ENCODE assay signal across 8 cellular contexts in genomic region chr22:30290318-30290678, GRCh38. TPM values are rescaled to one million over a fixed set of nuclear protein-coding genes. Genes with fewer than 3 reads are reported as not detected.
DNase-seq lines count a peak whose midpoint lies in the region; TF ChIP-seq lines count a peak whose summit lies in the region.

No MANE protein-coding gene starts in this region.

- H3K4me1 ChIP-seq in duodenal mucosa (ENCODE audit: control insufficient read depth in 1 of 2, insufficient read depth in 2 of 2, low read length in 2 of 2): peaks cover 28 to 36% of the 10 kb centered on the region in 2 donors
- peaks cover 27% of the 10 kb centered on the region for H3K4me1 ChIP-seq in osteoblast (ENCODE audit: insufficient read depth, low read length)

- H3K4me2 ChIP-seq in osteoblast (ENCODE audit: insufficient read depth, low read length): peak overlapping the region; percentile 84

- peak; percentile 35 for DNase-seq in ELR (ENCODE audit: low read depth)
- no peak for DNase-seq in LNCaP clone FGC (ENCODE audit: low read depth)
- DNase-seq in osteoblast (ENCODE audit: insufficient read length, low spot score, missing footprints): peak; percentile 87
- DNase-seq in stimulated activated CD4-positive, alpha-beta T cell treated with anti-CD3 and anti-CD28 coated beads, Interleukin-4, amount 100 ng/mL, for 4 hours: no peak
- DNase-seq in NCI-H2107 (lab: John Stamatoyannopoulos, UW): no peak
- no peak for DNase-seq in AG20443 (ENCODE audit: low spot score)
- no peak for DNase-seq in cerebellar nuclear complex (lab: John Stamatoyannopoulos, UW)

- H3K9ac ChIP-seq in duodenal mucosa (ENCODE audit: low read depth in 1 of 2, low read length in 2 of 2): peak overlapping the region; percentile 23 to 43

- TF ChIP-seq CTCF in LNCaP clone FGC (IDR thresholded peaks at IDR 0.05; ENCODE audit: control insufficient read depth, extremely low read depth, insufficient read depth) (no peak), osteoblast (IDR thresholded peaks at IDR 0.05; ENCODE audit: extremely low read depth, low read depth, low read length) (no peak)

- H3K36me3 ChIP-seq in duodenal mucosa (ENCODE audit: control insufficient read depth in 1 of 2, insufficient read depth in 2 of 2, low read length in 2 of 2): peaks cover 15 to 35% of the 10 kb centered on the region in 2 donors
- peaks cover 27% of the 10 kb centered on the region for H3K36me3 ChIP-seq in osteoblast (ENCODE audit: insufficient read depth, low read length)

- H2AFZ ChIP-seq in osteoblast (ENCODE audit: low read length): no peak overlapping the region

- H3K9me3 ChIP-seq in duodenal mucosa (ENCODE audit: control insufficient read depth in 1 of 2, low read length in 2 of 2) (no peaks in the 10 kb centered on the region), osteoblast (ENCODE audit: low read depth, low read length) (no peaks in the 10 kb centered on the region)

- no peaks in the 10 kb centered on the region for H3K27me3 ChIP-seq in duodenal mucosa (ENCODE audit: control insufficient read depth in 1 of 2, insufficient read depth in 2 of 2, low read length in 2 of 2)
- no peaks in the 10 kb centered on the region for H3K27me3 ChIP-seq in osteoblast (ENCODE audit: insufficient read depth, low read length)

- H3K27ac ChIP-seq in duodenal mucosa (ENCODE audit: low read depth, low read length) (peak overlapping the region; percentile 65), osteoblast (ENCODE audit: low read depth, low read length) (peak overlapping the region; percentile 6)

- H4K20me1 ChIP-seq in osteoblast (ENCODE audit: insufficient read depth, low read length): peaks cover 25% of the 10 kb centered on the region

- peak overlapping the region; percentile 78 for H3K4me3 ChIP-seq in LNCaP clone FGC (ENCODE audit: low read depth, low read length)
- H3K4me3 ChIP-seq in duodenal mucosa (ENCODE audit: low read depth in 1 of 2, low read length in 2 of 2): peak overlapping the region in 1 of 2 donors; percentile 67
- H3K4me3 ChIP-seq in osteoblast (ENCODE audit: insufficient read depth, low read length): peak overlapping the region; percentile 90

- H3K79me2 ChIP-seq in osteoblast (ENCODE audit: insufficient read depth, low read length): no peaks in the 10 kb centered on the region

RNA-seq across cellular contexts. Expression of gene CASTOR1, which starts 1.0 kb away (rescaled TPM):
- 5.3 and 5.8 TPM in 2 replicates for total RNA-seq in osteoblast

RNA-seq across cellular contexts. Expression of gene OSM, which starts 23.6 kb away (rescaled TPM):
- not detected in 2 replicates for total RNA-seq in osteoblast

RNA-seq across cellular contexts. Expression of gene TBC1D10A, which starts 36.4 kb away (rescaled TPM):
- 30.6 and 32.9 TPM in 2 replicates for total RNA-seq in osteoblast

RNA-seq across cellular contexts. Expression of gene LIF, which starts 43.7 kb away (rescaled TPM):
- 3.2 and 3.3 TPM in 2 replicates for total RNA-seq in osteoblast

Comparison
In these comparisons a context has a peak if more than half of its experiments do, and no peak if none do; other contexts are left out.
1. DNase-seq: peak in ELR (single experiment) and osteoblast (single experiment); none in LNCaP clone FGC (single experiment), stimulated activated CD4-positive, alpha-beta T cell treated with anti-CD3 and anti-CD28 coated beads, Interleukin-4, amount 100 ng/mL, for 4 hours (0 of 2), NCI-H2107 (single experiment), AG20443 (single experiment) and cerebellar nuclear complex (0 of 2).